ENCODE assay signal across 21 cellular contexts in the genomic region with DNA sequence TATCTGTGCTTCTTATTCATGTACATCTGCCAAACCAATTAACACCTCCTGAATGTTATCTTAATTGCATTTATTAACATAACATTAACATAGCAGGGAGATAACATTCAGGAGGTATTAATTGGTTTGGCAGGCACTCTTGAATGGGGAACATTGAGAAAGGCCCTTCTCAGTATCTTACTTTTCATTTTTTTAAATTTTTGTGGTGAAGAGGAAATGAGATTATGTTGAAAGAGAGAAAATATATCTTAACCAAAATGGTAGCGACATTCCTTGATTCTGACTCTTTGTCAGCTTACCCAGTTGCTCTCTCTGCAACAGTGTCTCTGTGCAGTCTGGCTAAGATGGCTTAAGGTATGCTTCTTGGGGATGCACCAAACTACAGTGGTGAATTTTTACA.
DNase-seq lines count a peak whose midpoint lies in the region; ATAC-seq and TF ChIP-seq lines count a peak whose summit lies in the region.
"Had no signal": no experiment of that assay in that cellular context is flagged by ENCODE, and none has a peak within 500 bp of the region (broad histone marks: within the 10 kb centered on the region; RNA-seq: fewer than 3 reads in every experiment).

No MANE protein-coding gene starts in this region.

- intact Hi-C loops in IMR-90 (cut with micrococcal nuclease) (loop anchor here (2.0 kb wide), 1 partner anchor 53 kb away; no protein-coding TSS in a partner anchor), head of caudate nucleus (cut with DNase I) (no loop called here)

- H3K56ac ChIP-seq in IMR-90 (ENCODE audit: extremely low read depth, insufficient read depth, low read length), result no peak overlapping the region

- no CpG with 5 or more reads among the region's 1 CpG for WGBS in IMR-90 (ENCODE audit: extremely low coverage in 2 of 2, insufficient read length in 1 of 2), 2 experiments

- H3K23ac ChIP-seq in IMR-90 (ENCODE audit: low read depth, low read length), result no peak overlapping the region

- H3K36me3 ChIP-seq in IMR-90 (ENCODE audit: control insufficient read depth, insufficient read depth, low read length) (no peaks in the 10 kb centered on the region), right atrium auricular region (no peaks in the 10 kb centered on the region)
- H3K36me3 ChIP-seq: cardiac muscle cell, upper lobe of right lung had no signal

- H4K5ac ChIP-seq in IMR-90 (ENCODE audit: low read depth, low read length), result no peak overlapping the region

- no peaks in the 10 kb centered on the region for H3K79me1 ChIP-seq in IMR-90 (ENCODE audit: low read depth in 1 of 2, low read length in 2 of 2)

- H2AK5ac ChIP-seq in IMR-90 (ENCODE audit: low read depth, low read length), result no peak overlapping the region

- in situ Hi-C loops in IMR-90 (cut with MboI; ENCODE audit: low sequenced_read_pairs), result no loop called here
- in situ Hi-C loops in astrocyte of the cerebellum (cut with HindIII; ENCODE audit: low sequenced_read_pairs), result no loop called here

- H3K9ac ChIP-seq in IMR-90 (ENCODE audit: low read depth, low read length), result no peak overlapping the region

- no peak for TF ChIP-seq CTCF in AG10803 (conservative IDR thresholded peaks at IDR 0.05; ENCODE audit: low read length)
- no peak for TF ChIP-seq CTCF in IMR-90 (conservative IDR thresholded peaks at IDR 0.05; ENCODE audit: low read depth, low read length)
- TF ChIP-seq CTCF in astrocyte of the cerebellum (IDR thresholded peaks at IDR 0.05; ENCODE audit: low read depth, low read length, missing control alignments), result no peak
- no peak for TF ChIP-seq CTCF in right atrium auricular region (IDR thresholded peaks at IDR 0.05)

- CTCF ChIA-PET in IMR-90 (lab: Yijun Ruan, JAX), result no interaction called here

- TF ChIP-seq POLR2A in IMR-90 (IDR thresholded peaks at IDR 0.05; ENCODE audit: low read depth, low read length), result no peak

- H2AFZ ChIP-seq in IMR-90 (replicated peaks; ENCODE audit: low read length, poor library complexity), result no peak overlapping the region

- H3K18ac ChIP-seq in IMR-90 (ENCODE audit: low read depth, low read length), result no peak overlapping the region; the same call in 1 of the 2 replicates

- dilution Hi-C loops in IMR-90 (cut with HindIII; ENCODE audit: low sequenced_read_pairs, unreplicated experiment), result no loop called here

- H2BK20ac ChIP-seq in IMR-90 (ENCODE audit: low read depth, low read length), result no peak overlapping the region

- peak; percentile 73 for DNase-seq in AG10803 (ENCODE audit: low read depth)
- DNase-seq in IMR-90, result peak; percentile 67
- peak; percentile 13 for DNase-seq in astrocyte of the cerebellum (ENCODE audit: low read depth)
- peak; percentile 73 for DNase-seq in iris pigment epithelial cell (ENCODE audit: low read depth)
- no peak for DNase-seq in NCI-H1048 (lab: John Stamatoyannopoulos, UW)
- DNase-seq in head of caudate nucleus, result no peak
- no peak for DNase-seq in NCI-H128 (lab: John Stamatoyannopoulos, UW; ENCODE audit: unreplicated experiment)
- DNase-seq in right atrium auricular region (ENCODE audit: low spot score), result no peak
- DNase-seq: activated CD4-positive, alpha-beta memory T cell treated with anti-CD3 and anti-CD28 coated beads for 36 hours; activated effector memory CD4-positive, alpha-beta T cell treated with anti-CD3 and anti-CD28 coated beads, Interleukin-2, amount 50 U/mL, for 16 hours; CD4-positive, CD25-positive, alpha-beta regulatory T cell; dermis blood vessel endothelial cell; DMS153; foreskin melanocyte; islet precursor cell; Kasumi-1; NCI-H1417 treated with DMSO at 0.1 percent for 48 hours; NCI-H524 treated with DMSO at 0.1 percent for 48 hours; upper lobe of right lung had no signal

- no peak overlapping the region for H3K27ac ChIP-seq in IMR-90 (ENCODE audit: insufficient read depth, low read length)
- no peak overlapping the region for H3K27ac ChIP-seq in right atrium auricular region
- H3K27ac ChIP-seq: cardiac muscle cell, upper lobe of right lung had no signal

- no peak overlapping the region for H2AK9ac ChIP-seq in IMR-90 (replicated peaks; ENCODE audit: low read depth, low read length, poor library complexity)

- H3K27me3 ChIP-seq in IMR-90 (ENCODE audit: control insufficient read depth, insufficient read depth, low read length) (no peaks in the 10 kb centered on the region), right atrium auricular region (no peaks in the 10 kb centered on the region)
- H3K27me3 ChIP-seq: upper lobe of right lung had no signal

- H4K20me1 ChIP-seq in IMR-90 (ENCODE audit: insufficient read depth, low read length), result no peaks in the 10 kb centered on the region

- H3K4me1 ChIP-seq in IMR-90 (ENCODE audit: control insufficient read depth, insufficient read depth, low read length), result peaks cover 2% of the 10 kb centered on the region
- H3K4me1 ChIP-seq in right atrium auricular region, result peaks cover 0 to 6% of the 10 kb centered on the region in 2 donors

- 0 out of 2 replicates have a peak, but pooled peaks cover 2% of the 10 kb centered on the region for H3K9me1 ChIP-seq in IMR-90 (ENCODE audit: insufficient read depth, low read length)

- H3K4me3 ChIP-seq in AG10803 (ENCODE audit: low read length) (no peak overlapping the region), IMR-90 (ENCODE audit: insufficient read depth, low read depth, low read length) (no peak overlapping the region), astrocyte of the cerebellum (ENCODE audit: low read depth, low read length) (no peak overlapping the region), right atrium auricular region (no peak overlapping the region)
- H3K4me3 ChIP-seq: cardiac muscle cell, upper lobe of right lung had no signal

- no peak overlapping the region for H3K14ac ChIP-seq in IMR-90 (replicated peaks; ENCODE audit: low read depth, low read length)

- POLR2A ChIA-PET in IMR-90 (lab: Charles Lee; ENCODE audit: unreplicated experiment), result no interaction called here

- no peak overlapping the region for H4K8ac ChIP-seq in IMR-90 (ENCODE audit: low read depth in 2 of 2, low read length in 2 of 2)

- BruUV-seq in IMR-90 (replicated peaks; lab: Mats Ljungman, UMichigan), result no TSS peak

- peak overlapping the region; percentile 31 for H2BK5ac ChIP-seq in IMR-90 (ENCODE audit: low read depth, low read length, poor library complexity, severe bottlenecking)

- no peak overlapping the region for H4K91ac ChIP-seq in IMR-90 (ENCODE audit: insufficient read depth, low read depth, low read length)

- no peak overlapping the region for H2BK15ac ChIP-seq in IMR-90 (ENCODE audit: low read depth, low read length)

- H3K4ac ChIP-seq in IMR-90 (ENCODE audit: low read depth, low read length), result no peak overlapping the region

- TF ChIP-seq RAD21 in IMR-90 (IDR thresholded peaks at IDR 0.05; ENCODE audit: low read length), result no peak

- no peak overlapping the region for H2BK120ac ChIP-seq in IMR-90 (ENCODE audit: low read depth, low read length)

- ATAC-seq in IMR-90 (ENCODE audit: low read depth), result peak; percentile 60
- ATAC-seq: upper lobe of right lung, WTC11 had no signal

- H3K4me2 ChIP-seq in IMR-90 (ENCODE audit: low read depth, low read length), result no peak overlapping the region

- H3K9me3 ChIP-seq in IMR-90 (ENCODE audit: control insufficient read depth, insufficient read depth, low read length) (no peaks in the 10 kb centered on the region), right atrium auricular region (no peaks in the 10 kb centered on the region)
- H3K9me3 ChIP-seq: upper lobe of right lung had no signal

TF ChIP-seq in IMR-90, 13 proteins besides CTCF, POLR2A, EP300 and RAD21:
- TF ChIP-seq MAFK (IDR thresholded peaks at IDR 0.05; ENCODE audit: low read depth, low read length), result no peak
- no peak for TF ChIP-seq CHD1 (IDR thresholded peaks at IDR 0.05; ENCODE audit: low read depth, low read length)
- no peak for TF ChIP-seq FOS (IDR thresholded peaks at IDR 0.05; ENCODE audit: low read depth, low read length)
- no peak for TF ChIP-seq CEBPB (IDR thresholded peaks at IDR 0.05; ENCODE audit: low read depth, low read length)
- no peak for TF ChIP-seq USF2 (IDR thresholded peaks at IDR 0.05; ENCODE audit: low read depth, low read length)
- no peak for TF ChIP-seq BHLHE40 (IDR thresholded peaks at IDR 0.05; ENCODE audit: low read depth, low read length)
- TF ChIP-seq RCOR1 (IDR thresholded peaks at IDR 0.05; ENCODE audit: insufficient replicate concordance, low read length), result no peak
- no peak for TF ChIP-seq NFE2L2 (IDR thresholded peaks at IDR 0.05; ENCODE audit: low read depth, low read length)
- TF ChIP-seq, protein P1, sequence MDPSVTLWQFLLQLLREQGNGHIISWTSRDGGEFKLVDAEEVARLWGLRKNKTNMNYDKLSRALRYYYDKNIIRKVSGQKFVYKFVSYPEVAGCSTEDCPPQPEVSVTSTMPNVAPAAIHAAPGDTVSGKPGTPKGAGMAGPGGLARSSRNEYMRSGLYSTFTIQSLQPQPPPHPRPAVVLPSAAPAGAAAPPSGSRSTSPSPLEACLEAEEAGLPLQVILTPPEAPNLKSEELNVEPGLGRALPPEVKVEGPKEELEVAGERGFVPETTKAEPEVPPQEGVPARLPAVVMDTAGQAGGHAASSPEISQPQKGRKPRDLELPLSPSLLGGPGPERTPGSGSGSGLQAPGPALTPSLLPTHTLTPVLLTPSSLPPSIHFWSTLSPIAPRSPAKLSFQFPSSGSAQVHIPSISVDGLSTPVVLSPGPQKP (IDR thresholded peaks at IDR 0.05; ENCODE audit: borderline replicate concordance, low read depth, low read length), result no peak
- no peak for TF ChIP-seq MAZ (IDR thresholded peaks at IDR 0.05; ENCODE audit: borderline replicate concordance, low read depth, low read length)
- no peak for TF ChIP-seq MXI1 (IDR thresholded peaks at IDR 0.05; ENCODE audit: borderline replicate concordance, low read depth, low read length)

Comparison
In these comparisons a context has a peak if more than half of its experiments do, and no peak if none do; other contexts are left out.
1. DNase-seq: peak in AG10803 (single experiment), IMR-90 (single experiment), astrocyte of the cerebellum (single experiment) and iris pigment epithelial cell (single experiment); none in NCI-H1048 (single experiment), head of caudate nucleus (0 of 42), NCI-H128 (single experiment) and right atrium auricular region (single experiment).